26 cellular contexts compared by ENCODE assay signal in the genomic region with DNA sequence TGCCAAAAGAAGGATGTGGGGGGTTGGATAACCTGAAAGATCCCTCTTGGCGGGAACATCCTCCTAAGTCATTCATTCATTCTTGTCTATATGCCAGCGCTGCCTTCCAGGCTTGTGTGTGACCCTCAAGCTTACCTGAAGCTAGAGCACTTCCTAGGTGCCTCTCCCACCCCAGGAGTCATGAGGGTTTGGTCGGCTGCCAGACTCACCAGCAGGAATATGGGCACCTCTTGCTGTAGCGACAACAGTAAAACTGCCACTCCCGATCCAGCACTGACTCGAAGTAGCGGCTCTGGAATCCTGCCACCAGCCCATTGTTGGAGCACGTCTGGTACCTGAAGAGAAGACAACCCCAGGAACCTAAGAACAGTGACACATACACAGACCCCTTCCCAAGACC. TPM values are rescaled to one million over a fixed set of nuclear protein-coding genes. Genes with fewer than 3 reads are reported as not detected.
DNase-seq lines count a peak whose midpoint lies in the region; ATAC-seq and TF ChIP-seq lines count a peak whose summit lies in the region.
"Had no signal": no experiment of that assay in that cellular context is flagged by ENCODE, and none has a peak within 500 bp of the region (broad histone marks: within the 10 kb centered on the region; RNA-seq: fewer than 3 reads in every experiment).

No MANE protein-coding gene starts in this region.

- no peak overlapping the region for H4K8ac ChIP-seq in trophoblast cell (ENCODE audit: low read depth, low read length)

- no peak overlapping the region for H2AK5ac ChIP-seq in trophoblast cell (ENCODE audit: low read length)

- H3K4me2 ChIP-seq in trophoblast cell (ENCODE audit: low read length): no peak overlapping the region

- H2BK12ac ChIP-seq in trophoblast cell (ENCODE audit: low read length): peak overlapping the region; percentile 3

- WGBS in trophoblast cell (ENCODE audit: extremely low coverage, insufficient coverage, insufficient read length): no CpG with 5 or more reads among the region's 8 CpGs

- peaks cover 5% of the 10 kb centered on the region for H3K79me1 ChIP-seq in trophoblast cell (ENCODE audit: low read length)

- intact Hi-C loops in left ventricle myocardium superior (cut with micrococcal nuclease) (no loop called here), Right ventricle myocardium superior (cut with DNase I) (no loop called here)

- H3K23ac ChIP-seq in trophoblast cell (ENCODE audit: low read length): no peak overlapping the region

- H3K18ac ChIP-seq in trophoblast cell (ENCODE audit: low read length): no peak overlapping the region

- H3K14ac ChIP-seq in trophoblast cell (ENCODE audit: low read length): no peak overlapping the region

- no peak overlapping the region for H2AFZ ChIP-seq in trophoblast cell (ENCODE audit: insufficient read depth, low read length, poor library complexity)
- H2AFZ ChIP-seq: GM23248 had no signal

- peaks cover 20% of the 10 kb centered on the region for H3K4me1 ChIP-seq in RWPE2 (ENCODE audit: insufficient read depth, poor library complexity, severe bottlenecking)
- H3K4me1 ChIP-seq in trophoblast cell (ENCODE audit: control insufficient read depth in 1 of 2, insufficient read depth in 2 of 2, low read length in 2 of 2): peaks cover 4 to 7% of the 10 kb centered on the region in 2 experiments

- H3K36me3 ChIP-seq in RWPE2 (ENCODE audit: low read depth) (no peaks in the 10 kb centered on the region), trophoblast cell (ENCODE audit: control insufficient read depth in 1 of 2, insufficient read depth in 2 of 2, low read length in 2 of 2) (no peaks in the 10 kb centered on the region)
- H3K36me3 ChIP-seq: BE2C had no signal

- no peak overlapping the region for H2BK5ac ChIP-seq in trophoblast cell (ENCODE audit: low read depth, low read length, poor library complexity)

- H3K4ac ChIP-seq in trophoblast cell (ENCODE audit: low read depth, low read length): no peak overlapping the region

- H4K91ac ChIP-seq in trophoblast cell (ENCODE audit: low read depth, low read length): no peak overlapping the region

- H3K27me3 ChIP-seq in RWPE2 (ENCODE audit: insufficient read depth, poor library complexity, severe bottlenecking): no peaks in the 10 kb centered on the region
- H3K27me3 ChIP-seq in trophoblast cell (ENCODE audit: insufficient read depth, low read length): no peaks in the 10 kb centered on the region
- H3K27me3 ChIP-seq: BE2C had no signal

- H4K12ac ChIP-seq in trophoblast cell (ENCODE audit: low read depth, low read length): no peak overlapping the region

- ATAC-seq in left ventricle myocardium superior: no peak
- ATAC-seq in Right ventricle myocardium superior (ENCODE audit: poor library complexity): no peak
- ATAC-seq in RWPE2 (ENCODE audit: low read depth): no peak
- ATAC-seq: GM12878, HepG2, T-helper 17 cell had no signal

- H3K9me3 ChIP-seq in RWPE2 (ENCODE audit: severe bottlenecking) (no peaks in the 10 kb centered on the region), trophoblast cell (ENCODE audit: insufficient read depth, low read depth, low read length) (no peaks in the 10 kb centered on the region)
- H3K9me3 ChIP-seq: BE2C had no signal

- no peaks in the 10 kb centered on the region for H3K79me2 ChIP-seq in trophoblast cell (ENCODE audit: control insufficient read depth, insufficient read depth, low read length, poor library complexity)

- H3K4me3 ChIP-seq in RWPE2 (ENCODE audit: severe bottlenecking): no peak overlapping the region
- no peak overlapping the region for H3K4me3 ChIP-seq in trophoblast cell (ENCODE audit: low read depth, low read length)
- H3K4me3 ChIP-seq: GM12878, GM23248, SK-N-MC had no signal

- TF ChIP-seq CTCF in RWPE2 (IDR thresholded peaks at IDR 0.05; ENCODE audit: poor library complexity, severe bottlenecking): no peak

- H3K27ac ChIP-seq in RWPE2 (ENCODE audit: poor library complexity, severe bottlenecking): peak overlapping the region; percentile 6
- no peak overlapping the region for H3K27ac ChIP-seq in trophoblast cell (ENCODE audit: low read depth, low read length)
- H3K27ac ChIP-seq: GM23248, SK-N-MC had no signal

- DNase-seq in left ventricle myocardium superior (peak; percentile 28), Right ventricle myocardium superior (no peak), RWPE2 (ENCODE audit: low spot score) (no peak), trophoblast cell (no peak), COLO668 (lab: John Stamatoyannopoulos, UW; ENCODE audit: unreplicated experiment) (no peak), HuH-7.5 (ENCODE audit: low spot score) (no peak), NCI-H2196 treated with DMSO at 0.1 percent for 48 hours (lab: John Stamatoyannopoulos, UW; ENCODE audit: unreplicated experiment) (no peak)
- DNase-seq: BE2C; DND-41; GM23248; H9; HFFc6; KBM-7; NCI-H1092 treated with DMSO at 0.1 percent for 48 hours; NCI-H2081 treated with DMSO at 0.1 percent for 48 hours; NCI-H2227 treated with DMSO at 0.1 percent for 48 hours; NCI-H510A treated with DMSO at 0.1 percent for 48 hours; NCI-H774; NK-92 treated with Interleukin-12 subunit alpha and Interleukin-12 subunit beta, amount 100 ng/mL, for 24 hours; SHP77; SW 1271; T-helper 17 cell had no signal

- no peak overlapping the region for H3K9ac ChIP-seq in trophoblast cell (ENCODE audit: low read length)
- H3K9ac ChIP-seq: GM23248 had no signal

- H2BK120ac ChIP-seq in trophoblast cell (ENCODE audit: insufficient read depth, low read length, poor library complexity): no peak overlapping the region

RNA-seq across cellular contexts. Expression of a gene that starts 15.0 kb away (rescaled TPM):
- total RNA-seq in left ventricle myocardium superior (35.3 TPM), Right ventricle myocardium superior (25.1 TPM)
- not detected in 2 replicates for polyA plus RNA-seq in trophoblast cell (2013)
- total RNA-seq: A673, H9, HepG2, HFFc6, T-helper 17 cell had no signal
